Comparison of ENCODE assay signal across 12 cellular contexts in genomic region chr13:72696590-72696989, GRCh38. TPM values are rescaled to one million over a fixed set of nuclear protein-coding genes. Genes with fewer than 3 reads are reported as not detected.
A peak's percentile ranks its signal among the peaks of the same experiment; 100 is the strongest.
DNase-seq lines count a peak whose midpoint lies in the region; ATAC-seq, FAIRE-seq and TF ChIP-seq lines count a peak whose summit lies in the region.
"Had no signal": no experiment of that assay in that cellular context is flagged by ENCODE, and none has a peak within 500 bp of the region (broad histone marks: within the 10 kb centered on the region; RNA-seq: fewer than 3 reads in every experiment).

No MANE protein-coding gene starts in this region.

- ATAC-seq in pancreas: no peak
- ATAC-seq: activated naive CD8-positive, alpha-beta T cell treated with anti-CD3 and anti-CD28 coated beads, Interleukin-2, amount 50 U/mL, for 24 hours had no signal

- no peak overlapping the region for H3K4me3 ChIP-seq in pancreas
- H3K4me3 ChIP-seq in H7 (ENCODE audit: insufficient read depth, low read depth, low read length): no peak overlapping the region

- POLR2A ChIA-PET in activated CD4-positive, alpha-beta memory T cell treated with anti-CD3 and anti-CD28 coated beads, Interleukin-2, amount 10 ng/mL, durations not matched to agents 7 days and 5 days (lab: Charles Lee): no interaction called here

- peak; percentile 91 for FAIRE-seq in pancreas (lab: Jason Lieb, UNC)

- peak in 2 of 4 donors; percentile 15 to 22 for TF ChIP-seq CTCF in pancreas (IDR thresholded peaks at IDR 0.05)

- H3K36me3 ChIP-seq in pancreas (no peaks in the 10 kb centered on the region), H7 (replicated peaks; ENCODE audit: control insufficient read depth, insufficient read depth, low read length) (no peaks in the 10 kb centered on the region)

- peaks cover 0 to 2% (median 0%) of the 10 kb centered on the region in 4 donors for H3K9me3 ChIP-seq in pancreas

- H3K9me3 Mint-ChIP-seq in activated CD4-positive, alpha-beta memory T cell treated with anti-CD3 and anti-CD28 coated beads, Interleukin-2, amount 10 ng/mL, durations not matched to agents 7 days and 5 days: no peaks in the 10 kb centered on the region

- intact Hi-C loops in pancreas (cut with DNase I): no loop called here

- H3K4me1 ChIP-seq in pancreas: no peaks in the 10 kb centered on the region

- H3K4me1 Mint-ChIP-seq in activated CD4-positive, alpha-beta memory T cell treated with anti-CD3 and anti-CD28 coated beads, Interleukin-2, amount 10 ng/mL, durations not matched to agents 7 days and 5 days: no peaks in the 10 kb centered on the region
- H3K4me1 Mint-ChIP-seq: activated naive CD8-positive, alpha-beta T cell treated with anti-CD3 and anti-CD28 coated beads, Interleukin-2, amount 50 U/mL, for 24 hours had no signal

- H3K36me3 Mint-ChIP-seq in activated CD4-positive, alpha-beta memory T cell treated with anti-CD3 and anti-CD28 coated beads, Interleukin-2, amount 10 ng/mL, durations not matched to agents 7 days and 5 days (ENCODE audit: low read depth): no peaks in the 10 kb centered on the region

- peak; percentile 32 for DNase-seq in DMS53 (lab: John Stamatoyannopoulos, UW)
- no peak for DNase-seq in DMS53 treated with DMSO at 0.1 percent for 48 hours (lab: John Stamatoyannopoulos, UW; ENCODE audit: unreplicated experiment)
- DNase-seq in NCI-H748 (lab: John Stamatoyannopoulos, UW; ENCODE audit: unreplicated experiment): peak; percentile 41
- peak; percentile 33 to 35 for DNase-seq in dermis microvascular lymphatic vessel endothelial cell (ENCODE audit: low read depth in 2 of 2)
- no peak for DNase-seq in pancreas
- DNase-seq in NCI-H2227 treated with DMSO at 0.1 percent for 48 hours (lab: John Stamatoyannopoulos, UW): no peak
- no peak for DNase-seq in activated CD4-positive, alpha-beta memory T cell treated with anti-CD3 and anti-CD28 coated beads, Interleukin-2, amount 10 ng/mL, durations not matched to agents 7 days and 5 days
- DNase-seq in H7: no peak
- DNase-seq: activated naive CD8-positive, alpha-beta T cell treated with anti-CD3 and anti-CD28 coated beads, Interleukin-2, amount 50 U/mL, for 24 hours; islet precursor cell; NCI-H1436; stimulated activated CD4-positive, alpha-beta T cell treated with anti-CD3 and anti-CD28 coated beads, Interleukin-2, amount 100 ng/mL, for 24 hours had no signal

- CTCF ChIA-PET in activated CD4-positive, alpha-beta memory T cell treated with anti-CD3 and anti-CD28 coated beads, Interleukin-2, amount 10 ng/mL, durations not matched to agents 7 days and 5 days (lab: Charles Lee): no interaction called here

- no peak overlapping the region for H3K27ac Mint-ChIP-seq in activated CD4-positive, alpha-beta memory T cell treated with anti-CD3 and anti-CD28 coated beads, Interleukin-2, amount 10 ng/mL, durations not matched to agents 7 days and 5 days
- H3K27ac Mint-ChIP-seq: activated naive CD8-positive, alpha-beta T cell treated with anti-CD3 and anti-CD28 coated beads, Interleukin-2, amount 50 U/mL, for 24 hours had no signal

- peaks cover 4% of the 10 kb centered on the region for H3K27me3 Mint-ChIP-seq in activated CD4-positive, alpha-beta memory T cell treated with anti-CD3 and anti-CD28 coated beads, Interleukin-2, amount 10 ng/mL, durations not matched to agents 7 days and 5 days

- H3K4me3 Mint-ChIP-seq in activated CD4-positive, alpha-beta memory T cell treated with anti-CD3 and anti-CD28 coated beads, Interleukin-2, amount 10 ng/mL, durations not matched to agents 7 days and 5 days: no peak overlapping the region
- H3K4me3 Mint-ChIP-seq: activated naive CD8-positive, alpha-beta T cell treated with anti-CD3 and anti-CD28 coated beads, Interleukin-2, amount 50 U/mL, for 24 hours had no signal

- H3K27me3 ChIP-seq in pancreas (no peaks in the 10 kb centered on the region), H7 (ENCODE audit: control insufficient read depth, insufficient read depth, low read length) (no peaks in the 10 kb centered on the region)

- 0 to 4% methylated on average over 1 of the region's 1 CpG for WGBS in pancreas, 2 donors

- no peak overlapping the region for H3K27ac ChIP-seq in pancreas

RNA-seq across cellular contexts. Expression of gene MZT1, which starts 30.8 kb away (rescaled TPM):
- total RNA-seq in dermis microvascular lymphatic vessel endothelial cell: 9.4 and 12.7 TPM in 2 replicates
- total RNA-seq in pancreas: 1 to 10 TPM; 1.8 to 4.6 (median 3.7) TPM
- polyA plus RNA-seq in pancreas: 1 to 10 TPM; 4.0 to 6.5 TPM
- total RNA-seq in activated CD4-positive, alpha-beta memory T cell treated with anti-CD3 and anti-CD28 coated beads, Interleukin-2, amount 10 ng/mL, durations not matched to agents 7 days and 5 days: 10 to 100 TPM; 20.7 to 22.3 TPM
- total RNA-seq in H7 (2014; rRNA removed; shearing (Covaris generic)): 34.5 and 37.7 TPM in 2 replicates

RNA-seq across cellular contexts. Expression of gene BORA, which starts 31.1 kb away (rescaled TPM):
- total RNA-seq in dermis microvascular lymphatic vessel endothelial cell (3.0 and 6.2 TPM in 2 replicates), pancreas (1 to 10 TPM in 4 of 6 donors, under 1 TPM in 2; 0.51 to 1.9 (median 1.2) TPM)
- 1 to 10 TPM in 1 of 2 donors, under 1 TPM in 1; 0.84 to 1.2 TPM for polyA plus RNA-seq in pancreas
- 10 to 100 TPM; 25.6 to 28.5 TPM for total RNA-seq in activated CD4-positive, alpha-beta memory T cell treated with anti-CD3 and anti-CD28 coated beads, Interleukin-2, amount 10 ng/mL, durations not matched to agents 7 days and 5 days
- 20.1 and 21.0 TPM in 2 replicates for total RNA-seq in H7 (2014; rRNA removed; shearing (Covaris generic))

Comparison
In these comparisons a context has a peak if more than half of its experiments do, and no peak if none do; other contexts are left out.
1. DNase-seq: peak in DMS53 (single experiment), NCI-H748 (single experiment) and dermis microvascular lymphatic vessel endothelial cell (2 of 2); none in DMS53 treated with DMSO at 0.1 percent for 48 hours (single experiment), pancreas (0 of 6), NCI-H2227 treated with DMSO at 0.1 percent for 48 hours (single experiment), activated CD4-positive, alpha-beta memory T cell treated with anti-CD3 and anti-CD28 coated beads, Interleukin-2, amount 10 ng/mL, durations not matched to agents 7 days and 5 days (single experiment) and H7 (single experiment).